1 cellular context compared by ENCODE assay signal in the genomic region with DNA sequence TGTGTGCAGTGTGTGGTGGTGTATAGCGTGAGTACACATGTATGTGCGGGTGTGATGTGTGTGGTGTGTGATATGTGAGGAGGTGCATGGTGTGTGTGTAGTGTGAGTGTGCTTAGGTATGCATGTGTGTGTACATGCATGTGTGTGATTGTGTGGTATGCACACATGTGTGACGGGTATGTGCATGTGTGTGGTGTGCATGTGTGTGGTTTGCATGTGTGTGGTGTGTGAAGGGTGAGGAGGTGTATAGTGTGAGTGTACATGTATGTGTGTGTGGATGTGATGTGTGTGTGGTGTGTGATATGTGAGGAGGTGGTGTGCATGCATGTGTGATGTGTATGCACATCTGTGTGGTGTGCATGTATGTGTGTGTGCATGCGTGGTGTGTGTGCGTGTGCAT.
TF ChIP-seq lines count a peak whose summit lies in the region.

No MANE protein-coding gene starts in this region.

TF ChIP-seq in IMR-90, 13 proteins besides CTCF, POLR2A, EP300 and RAD21 (continued from another document):
- TF ChIP-seq CHD1 (IDR thresholded peaks at IDR 0.05; ENCODE audit: low read depth, low read length) (no peak), NFE2L2 (IDR thresholded peaks at IDR 0.05; ENCODE audit: low read depth, low read length) (no peak), CEBPB (IDR thresholded peaks at IDR 0.05; ENCODE audit: low read depth, low read length) (no peak), MAZ (IDR thresholded peaks at IDR 0.05; ENCODE audit: borderline replicate concordance, low read depth, low read length) (no peak), FOS (IDR thresholded peaks at IDR 0.05; ENCODE audit: low read depth, low read length) (no peak), SMC3 (IDR thresholded peaks at IDR 0.05; ENCODE audit: low read depth, low read length) (no peak)
- TF ChIP-seq, protein P1, sequence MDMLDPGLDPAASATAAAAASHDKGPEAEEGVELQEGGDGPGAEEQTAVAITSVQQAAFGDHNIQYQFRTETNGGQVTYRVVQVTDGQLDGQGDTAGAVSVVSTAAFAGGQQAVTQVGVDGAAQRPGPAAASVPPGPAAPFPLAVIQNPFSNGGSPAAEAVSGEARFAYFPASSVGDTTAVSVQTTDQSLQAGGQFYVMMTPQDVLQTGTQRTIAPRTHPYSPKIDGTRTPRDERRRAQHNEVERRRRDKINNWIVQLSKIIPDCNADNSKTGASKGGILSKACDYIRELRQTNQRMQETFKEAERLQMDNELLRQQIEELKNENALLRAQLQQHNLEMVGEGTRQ (IDR thresholded peaks at IDR 0.05; ENCODE audit: low read depth, low read length), result no peak
- TF ChIP-seq, protein P2, sequence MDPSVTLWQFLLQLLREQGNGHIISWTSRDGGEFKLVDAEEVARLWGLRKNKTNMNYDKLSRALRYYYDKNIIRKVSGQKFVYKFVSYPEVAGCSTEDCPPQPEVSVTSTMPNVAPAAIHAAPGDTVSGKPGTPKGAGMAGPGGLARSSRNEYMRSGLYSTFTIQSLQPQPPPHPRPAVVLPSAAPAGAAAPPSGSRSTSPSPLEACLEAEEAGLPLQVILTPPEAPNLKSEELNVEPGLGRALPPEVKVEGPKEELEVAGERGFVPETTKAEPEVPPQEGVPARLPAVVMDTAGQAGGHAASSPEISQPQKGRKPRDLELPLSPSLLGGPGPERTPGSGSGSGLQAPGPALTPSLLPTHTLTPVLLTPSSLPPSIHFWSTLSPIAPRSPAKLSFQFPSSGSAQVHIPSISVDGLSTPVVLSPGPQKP (IDR thresholded peaks at IDR 0.05; ENCODE audit: borderline replicate concordance, low read depth, low read length), result no peak
